ENCODE assay signal across 32 cellular contexts in genomic region chr9:88034964-88035363, GRCh38.
"Had no signal": no experiment of that assay in that cellular context is flagged by ENCODE, and none has a peak within 500 bp of the region (broad histone marks: within the 10 kb centered on the region; RNA-seq: fewer than 3 reads in every experiment).

No MANE protein-coding gene starts in this region.

- FAIRE-seq: astrocyte, bronchial epithelial cell had no signal

- ATAC-seq: activated naive CD4-positive, alpha-beta T cell treated with anti-CD3 and anti-CD28 coated beads, Interleukin-2, amount 50 U/mL, for 72 hours; activated naive CD8-positive, alpha-beta T cell treated with anti-CD3 and anti-CD28 coated beads, Interleukin-2, amount 50 U/mL, for 24 hours; activated T-cell treated with anti-CD3 and anti-CD28 coated beads, Interleukin-2, amount 50 U/mL, for 4 hours; activated T-cell treated with anti-CD3 and anti-CD28 coated beads, Interleukin-2, amount 50 U/mL, for 72 hours; activated T-helper 17 cell treated with anti-CD3 and anti-CD28 coated beads, Interleukin-2, amount 50 U/mL, for 72 hours had no signal

- H3K27me3 ChIP-seq: adrenal gland, ascending aorta, brain microvascular endothelial cell, breast epithelium, cardiac muscle cell had no signal

- H3K27ac ChIP-seq: adrenal gland, ascending aorta, brain microvascular endothelial cell, breast epithelium, cardiac muscle cell had no signal

- H3K4me3 ChIP-seq: adrenal gland, ascending aorta, breast epithelium, cardiac muscle cell had no signal

- DNase-seq: activated effector memory CD4-positive, alpha-beta T cell treated with Interleukin-2 at 50 U/mL for 16 hours; activated gamma-delta T cell; activated gamma-delta T cell treated with Interleukin-2 at 50 U/mL for 16 hours; activated naive CD4-positive, alpha-beta T cell; activated naive CD4-positive, alpha-beta T cell treated with anti-CD3 and anti-CD28 coated beads for 36 hours; activated naive CD4-positive, alpha-beta T cell treated with anti-CD3 and anti-CD28 coated beads, Interleukin-2, amount 10 ng/mL, durations not matched to agents 7 days and 5 days; activated naive CD4-positive, alpha-beta T cell treated with anti-CD3 and anti-CD28 coated beads, Interleukin-2, amount 50 U/mL, for 16 hours; activated naive CD4-positive, alpha-beta T cell treated with Interleukin-2 at 50 U/mL for 16 hours; activated naive CD8-positive, alpha-beta T cell treated with anti-CD3 and anti-CD28 coated beads for 36 hours; activated naive CD8-positive, alpha-beta T cell treated with anti-CD3 and anti-CD28 coated beads, Interleukin-2, amount 10 ng/mL, durations not matched to agents 7 days and 5 days; activated naive CD8-positive, alpha-beta T cell treated with anti-CD3 and anti-CD28 coated beads, Interleukin-2, amount 50 U/mL, for 24 hours; activated T-cell treated with anti-CD3 and anti-CD28 coated beads, Interleukin-2, amount 50 U/mL, for 1 hour; activated T-cell treated with anti-CD3 and anti-CD28 coated beads, Interleukin-2, amount 50 U/mL, for 24 hours; activated T-cell treated with anti-CD3 and anti-CD28 coated beads, Interleukin-2, amount 50 U/mL, for 4 hours; activated T-cell treated with anti-CD3 and anti-CD28 coated beads, Interleukin-2, amount 50 U/mL, for 48 hours; activated T-cell treated with anti-CD3 and anti-CD28 coated beads, Interleukin-2, amount 50 U/mL, for 72 hours; adrenal gland; amniotic stem cell; amygdala; anterior cingulate cortex; aorta; brain microvascular endothelial cell; caudate nucleus; central memory CD4-positive, alpha-beta T cell; cerebellar nuclear complex had no signal

- H3K36me3 ChIP-seq: adrenal gland, ascending aorta, brain microvascular endothelial cell, breast epithelium, cardiac muscle cell had no signal

- H3K4me1 ChIP-seq: adrenal gland, ascending aorta, breast epithelium had no signal
